In the genomic region with DNA sequence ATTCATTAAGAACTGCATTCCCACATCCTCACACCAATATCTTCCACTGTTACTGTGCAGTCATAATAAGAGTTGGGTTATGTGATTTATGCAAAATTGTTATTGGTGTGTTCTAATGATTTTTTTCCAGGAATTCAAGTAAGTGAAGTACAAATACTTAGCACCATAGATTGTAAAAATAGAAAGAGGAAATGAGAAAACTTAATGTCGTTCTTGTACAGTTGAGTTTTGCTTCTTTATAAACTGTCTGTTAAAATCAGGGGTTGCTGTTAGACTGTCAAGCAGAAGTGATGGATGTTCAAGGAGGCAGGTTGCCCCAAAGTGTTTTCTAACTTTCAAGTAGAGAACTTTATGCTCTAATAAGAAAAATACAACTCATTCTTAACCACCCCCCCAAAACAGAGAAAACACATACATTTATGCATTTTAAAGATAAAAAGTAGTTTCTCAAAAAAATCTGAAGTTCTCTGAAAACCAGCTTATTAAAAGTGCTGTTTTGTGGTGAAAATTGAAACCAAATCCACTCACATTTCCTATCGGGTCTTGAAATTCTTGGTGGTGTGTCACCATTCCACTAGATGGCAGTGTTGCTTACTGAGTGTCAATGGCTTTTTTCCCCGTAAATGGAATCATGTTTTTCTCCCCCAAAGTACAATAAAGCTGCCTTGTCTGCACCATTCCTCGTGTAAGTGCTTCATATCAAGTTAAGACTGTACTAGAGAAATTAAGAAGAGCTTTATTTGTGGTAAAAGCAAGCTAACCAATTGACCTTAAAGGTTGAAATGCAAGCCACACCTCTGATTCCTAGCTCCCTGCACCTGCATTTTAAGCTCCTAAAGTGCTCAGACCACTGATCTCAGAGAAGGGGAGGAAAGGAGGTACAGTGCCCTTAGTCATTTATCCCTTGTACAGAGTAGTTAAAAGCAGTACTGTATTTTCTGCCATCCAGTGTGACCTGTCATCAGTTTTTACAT, we compare ENCODE assay signal across 8 cellular contexts. TPM values are rescaled to one million over a fixed set of nuclear protein-coding genes. Genes with fewer than 3 reads are reported as not detected.
A peak's percentile ranks its signal among the peaks of the same experiment; 100 is the strongest.
DNase-seq lines count a peak whose midpoint lies in the region; ATAC-seq, FAIRE-seq and TF ChIP-seq lines count a peak whose summit lies in the region.

No MANE protein-coding gene starts in this region.

- no peaks in the 10 kb centered on the region for H3K9me2 ChIP-seq in OCI-LY1 (ENCODE audit: low read depth, low read length)

- no peaks in the 10 kb centered on the region for H4K20me1 ChIP-seq in OCI-LY1 (ENCODE audit: insufficient read depth, low read length)
- no peaks in the 10 kb centered on the region for H4K20me1 ChIP-seq in GM12878 (ENCODE audit: control insufficient read depth, insufficient read depth)
- no peaks in the 10 kb centered on the region for H4K20me1 ChIP-seq in keratinocyte (ENCODE audit: control insufficient read depth, extremely low read depth, insufficient read depth, low read length)

- H3K9me3 ChIP-seq in OCI-LY1 (ENCODE audit: low read length) (no peaks in the 10 kb centered on the region), GM12878 (replicated peaks; ENCODE audit: control insufficient read depth, insufficient read depth, low read length) (no peaks in the 10 kb centered on the region), keratinocyte (ENCODE audit: control insufficient read depth, low read depth, low read length) (no peaks in the 10 kb centered on the region), thyroid gland (no peaks in the 10 kb centered on the region)

- H3K4me2 ChIP-seq in OCI-LY1 (ENCODE audit: low read length) = no peak overlapping the region
- peak overlapping the region; percentile 71 for H3K4me2 ChIP-seq in GM12878 (ENCODE audit: control insufficient read depth, insufficient read depth)
- H3K4me2 ChIP-seq in keratinocyte (ENCODE audit: control insufficient read depth, extremely low read depth, insufficient read depth, low read depth, low read length) = no peak overlapping the region

- SMC1A ChIA-PET in GM12878 (lab: Charles Lee; ENCODE audit: uncharacterized antibody, unreplicated experiment) = interaction anchor here (0.7 to 5.2 kb wide), 26 partner anchors 8 to 503 kb away, joined by 3 to 142 read pairs (median 4); no protein-coding TSS in a partner anchor

- H3K4me1 ChIP-seq in OCI-LY1 (ENCODE audit: insufficient read depth, low read length, severe bottlenecking) (peaks cover 39% of the 10 kb centered on the region), GM12878 (ENCODE audit: control insufficient read depth, insufficient read depth, low read length) (peaks cover 29% of the 10 kb centered on the region), keratinocyte (ENCODE audit: control insufficient read depth, extremely low read depth, insufficient read depth, low read length) (peaks cover 19% of the 10 kb centered on the region), thyroid gland (no peaks in the 10 kb centered on the region)

- TF ChIP-seq RAD21 in GM12878 (IDR thresholded peaks at IDR 0.05; ENCODE audit: insufficient read depth, low read depth, low read length) = peak; percentile 83

- peak; percentile 53 for ATAC-seq in activated CD8-positive, alpha-beta memory T cell treated with anti-CD3 and anti-CD28 coated beads, Interleukin-2, amount 10 ng/mL, durations not matched to agents 7 days and 5 days
- ATAC-seq in HG02840 (IDR thresholded peaks at IDR 0.05; ENCODE audit: low FRiP score, unreplicated experiment) (peak; percentile 53), GM12878 (peak; percentile 84), GM21423 (IDR thresholded peaks at IDR 0.05; ENCODE audit: unreplicated experiment) (no peak)

- intact Hi-C loops in GM12878 (cut with micrococcal nuclease; ENCODE audit: unreplicated experiment) = loop anchor here (1.0 to 5.0 kb wide), 2 partner anchors 51 to 145 kb away; no protein-coding TSS in a partner anchor
- intact Hi-C loops in thyroid gland (cut with DNase I) = loop anchor here (5.0 kb wide), 1 partner anchor 50 kb away; no protein-coding TSS in a partner anchor

- peak overlapping the region; percentile 63 for H3K27ac Mint-ChIP-seq in activated CD8-positive, alpha-beta memory T cell treated with anti-CD3 and anti-CD28 coated beads, Interleukin-2, amount 10 ng/mL, durations not matched to agents 7 days and 5 days

- RAD21 ChIA-PET in GM12878 (lab: Charles Lee; ENCODE audit: unreplicated experiment) = interaction anchor here (0.6 to 2.7 kb wide), 22 partner anchors 9 to 531 kb away, joined by 3 to 79 read pairs (median 4); no protein-coding TSS in a partner anchor

- POLR2A ChIA-PET in GM12878 (lab: Charles Lee) = interaction anchor here (1.0 to 1.3 kb wide), 3 partner anchors 8 to 51 kb away, joined by 3 to 5 read pairs (median 5); no protein-coding TSS in a partner anchor

- BruUV-seq in GM12878 (replicated peaks; lab: Mats Ljungman, UMichigan) = no TSS peak

- H3K27me3 ChIP-seq in OCI-LY1 (ENCODE audit: insufficient read depth, low read length) (no peaks in the 10 kb centered on the region), GM12878 (replicated peaks in 1 of 2; ENCODE audit: control insufficient read depth in 2 of 2, insufficient read depth in 2 of 2, low read length in 1 of 2) (no peaks in the 10 kb centered on the region), keratinocyte (ENCODE audit: control insufficient read depth, extremely low read depth, insufficient read depth, low read length) (no peaks in the 10 kb centered on the region), thyroid gland (no peaks in the 10 kb centered on the region)

- H3K4me3 Mint-ChIP-seq in activated CD8-positive, alpha-beta memory T cell treated with anti-CD3 and anti-CD28 coated beads, Interleukin-2, amount 10 ng/mL, durations not matched to agents 7 days and 5 days = no peak overlapping the region

- no peak overlapping the region for H2AFZ ChIP-seq in OCI-LY1 (ENCODE audit: low read length)
- H2AFZ ChIP-seq in GM12878 (ENCODE audit: control insufficient read depth, low read depth, low read length) = no peak overlapping the region; the same call in 1 of the 2 replicates
- no peak overlapping the region for H2AFZ ChIP-seq in keratinocyte (ENCODE audit: control insufficient read depth, low read length)

- H3K27ac ChIP-seq in OCI-LY1 (ENCODE audit: low read depth, low read length, poor library complexity, severe bottlenecking) (peak overlapping the region; percentile 60), GM12878 (ENCODE audit: control insufficient read depth, insufficient read depth) (peak overlapping the region; percentile 38), keratinocyte (ENCODE audit: control insufficient read depth, insufficient read depth, low read length) (no peak overlapping the region), thyroid gland (no peak overlapping the region)

- DNase-seq in activated CD8-positive, alpha-beta memory T cell treated with anti-CD3 and anti-CD28 coated beads, Interleukin-2, amount 10 ng/mL, durations not matched to agents 7 days and 5 days = peak; percentile 56
- DNase-seq in activated CD8-positive, alpha-beta memory T cell treated with anti-CD3 and anti-CD28 coated beads, Interleukin-2, amount 50 U/mL, for 48 hours = no peak
- DNase-seq in GM12878 (ENCODE audit: low read depth, low spot score) = peak; percentile 32
- peak; percentile 15 for DNase-seq in keratinocyte (ENCODE audit: low read depth, low spot score)
- DNase-seq in thyroid gland = peak; percentile 17 to 19

- in situ Hi-C loops in GM12878 (cut with MboI) = loop anchor here (10.0 kb wide), 1 partner anchor 48 kb away; no protein-coding TSS in a partner anchor

- peaks cover 10% of the 10 kb centered on the region for H3F3A ChIP-seq in OCI-LY1 (ENCODE audit: insufficient read depth, low read length)

- TF ChIP-seq CTCF in OCI-LY1 (IDR thresholded peaks at IDR 0.05; ENCODE audit: low read length) = peak; percentile 96
- TF ChIP-seq CTCF in GM12878 (IDR thresholded peaks at IDR 0.05 in 2 of 3, conservative IDR thresholded peaks at IDR 0.05 in 1 of 3; ENCODE audit: control insufficient read depth in 2 of 3, extremely low read depth in 1 of 3, insufficient read depth in 1 of 3, low read depth in 3 of 3, low read length in 3 of 3) = peak; percentile 67 to 81 (median 79)
- peak; percentile 71 to 76 (median 74) for TF ChIP-seq CTCF in keratinocyte (optimal IDR thresholded peaks at IDR 0.05 in 1 of 3, IDR thresholded peaks at IDR 0.05 in 1 of 3, conservative IDR thresholded peaks at IDR 0.05 in 1 of 3; ENCODE audit: extremely low read depth in 1 of 3, insufficient read depth in 2 of 3, low read length in 3 of 3)
- TF ChIP-seq CTCF in thyroid gland (IDR thresholded peaks at IDR 0.05) = peak; percentile 46 to 86 (median 74)

- CTCF ChIA-PET in activated CD8-positive, alpha-beta memory T cell treated with anti-CD3 and anti-CD28 coated beads, Interleukin-2, amount 10 ng/mL, durations not matched to agents 7 days and 5 days (lab: Charles Lee) = interaction anchor here (0.7 to 3.4 kb wide), 33 partner anchors 11 to 532 kb away, joined by 3 to 76 read pairs (median 4); a partner anchor contains a TSS
- CTCF ChIA-PET in GM12878 (lab: Yijun Ruan, JAX) = interaction anchor here (0.5 to 6.2 kb wide), 38 partner anchors 10 to 1416 kb away, joined by 3 to 176 read pairs (median 6); a partner anchor contains a TSS

- 0% methylated on average over 4 of the region's 4 CpGs for WGBS in GM12878 (ENCODE audit: insufficient coverage, insufficient replicate concordance, low lambda C conversion rate, missing lambda C conversion rate)
- 16 to 17% methylated on average over 4 of the region's 4 CpGs for WGBS in thyroid gland, 2 donors

- H3K9ac ChIP-seq in OCI-LY1 (ENCODE audit: low read length) (no peak overlapping the region), GM12878 (ENCODE audit: control insufficient read depth, insufficient read depth, low read length) (no peak overlapping the region), keratinocyte (ENCODE audit: control insufficient read depth, extremely low read depth, insufficient read depth, low read length) (no peak overlapping the region)

- dilution Hi-C loops in keratinocyte (cut with MboI; ENCODE audit: extremely low pct_ligation_motif_present, low sequenced_read_pairs) = no loop called here

- FAIRE-seq in GM12878 (lab: Jason Lieb, UNC) (peak; percentile 82), keratinocyte (lab: Jason Lieb, UNC) (peak; percentile 61)

- no peaks in the 10 kb centered on the region for H3K9me1 ChIP-seq in keratinocyte (ENCODE audit: control insufficient read depth, extremely low read depth, insufficient read depth, low read length)

- H3K79me2 ChIP-seq in OCI-LY1 (ENCODE audit: insufficient read depth, low read length) (no peaks in the 10 kb centered on the region), GM12878 (ENCODE audit: control insufficient read depth, insufficient read depth, low read length) (no peaks in the 10 kb centered on the region), keratinocyte (ENCODE audit: control insufficient read depth, insufficient read depth, low read length) (peaks cover 3% of the 10 kb centered on the region)

- H3K36me3 Mint-ChIP-seq in activated CD8-positive, alpha-beta memory T cell treated with anti-CD3 and anti-CD28 coated beads, Interleukin-2, amount 10 ng/mL, durations not matched to agents 7 days and 5 days = peaks cover 3% of the 10 kb centered on the region

- TF ChIP-seq POLR2A in GM12878 (IDR thresholded peaks at IDR 0.05; ENCODE audit: low read depth, low read length) (no peak), thyroid gland (IDR thresholded peaks at IDR 0.05) (no peak)

- H3K4me3 ChIP-seq in OCI-LY1 (ENCODE audit: low read depth, low read length, poor library complexity, severe bottlenecking) = no peak overlapping the region
- H3K4me3 ChIP-seq in GM12878 = peak overlapping the region; percentile 9; the same call in 1 of the 2 replicates
- no peak overlapping the region for H3K4me3 ChIP-seq in keratinocyte (ENCODE audit: control insufficient read depth in 2 of 3, extremely low read depth in 1 of 3, insufficient read depth in 2 of 3, low read depth in 1 of 3, low read length in 3 of 3)
- no peak overlapping the region for H3K4me3 ChIP-seq in thyroid gland (replicated peaks in 1 of 3)

- H3K36me3 ChIP-seq in OCI-LY1 (ENCODE audit: insufficient read depth, low read length) (peaks cover 21% of the 10 kb centered on the region; the same call in 1 of the 2 replicates), GM12878 (ENCODE audit: control insufficient read depth in 2 of 2, insufficient read depth in 2 of 2, low read length in 1 of 2) (peaks cover 0 to 3% of the 10 kb centered on the region in 2 experiments; a peak in 2 of 4 replicates), keratinocyte (ENCODE audit: control insufficient read depth in 2 of 2, extremely low read depth in 1 of 2, insufficient read depth in 2 of 2, low read length in 2 of 2) (peaks cover 2 to 4% of the 10 kb centered on the region in 2 experiments), thyroid gland (no peaks in the 10 kb centered on the region)

- H3K27me3 Mint-ChIP-seq in activated CD8-positive, alpha-beta memory T cell treated with anti-CD3 and anti-CD28 coated beads, Interleukin-2, amount 10 ng/mL, durations not matched to agents 7 days and 5 days = no peaks in the 10 kb centered on the region

- H3K4me1 Mint-ChIP-seq in activated CD8-positive, alpha-beta memory T cell treated with anti-CD3 and anti-CD28 coated beads, Interleukin-2, amount 10 ng/mL, durations not matched to agents 7 days and 5 days = peaks cover 37% of the 10 kb centered on the region

- no peaks in the 10 kb centered on the region for H3K9me3 Mint-ChIP-seq in activated CD8-positive, alpha-beta memory T cell treated with anti-CD3 and anti-CD28 coated beads, Interleukin-2, amount 10 ng/mL, durations not matched to agents 7 days and 5 days (ENCODE audit: low read depth)

- peak; percentile 61 to 74; a peak in 3 of 4 replicates for TF ChIP-seq EP300 in GM12878 (IDR thresholded peaks at IDR 0.05; ENCODE audit: borderline replicate concordance in 1 of 2, control insufficient read depth in 1 of 2, low read depth in 2 of 2, low read length in 2 of 2)

RNA-seq across cellular contexts. Expression of a gene that starts 4.7 kb away (rescaled TPM):
- under 1 TPM in 1 of 2 experiments, not detected in 1; 0.09 TPM for total RNA-seq in activated CD8-positive, alpha-beta memory T cell treated with anti-CD3 and anti-CD28 coated beads, Interleukin-2, amount 10 ng/mL, durations not matched to agents 7 days and 5 days
- total RNA-seq in GM12878 (2013; cell fraction: nucleolus; rRNA removed) = 0.27 and 0.33 TPM in 2 replicates
- 0.34 and 0.60 TPM in 2 replicates for total RNA-seq in GM12878 (2014; rRNA removed)
- total RNA-seq in GM12878 (2014; rRNA removed; fragmentation: Illumina TruSeq; extraction: Trizol) = 1.2 TPM in 2 replicates
- total RNA-seq in GM12878 (2021) = 0.85 and 1.2 TPM in 2 replicates
- 0.28 TPM for polyA plus RNA-seq in GM12878 (2011; ENCODE audit: low read depth)
- 0.52 and 0.91 TPM in 2 replicates for polyA plus RNA-seq in GM12878 (2011; rRNA removed)
- 0.19 and 0.23 TPM in 2 replicates for polyA plus RNA-seq in GM12878 (2011; cell fraction: cytosol; rRNA removed)
- polyA plus RNA-seq in GM12878 (2011; cell fraction: nucleus; rRNA removed) = 0.23 and 0.24 TPM in 2 replicates
- polyA plus RNA-seq in GM12878 (2012) = 0.14 and 0.27 TPM in 2 replicates
- 0.98 and 1.4 TPM in 2 replicates for polyA plus RNA-seq in GM12878 (2014; fragmentation: Illumina TruSeq; extraction: Trizol)
- under 1 TPM; 0.32 to 0.37 TPM for polyA plus RNA-seq in GM12878 (2014; fragmentation: Nextera tagmentation; extraction: Ambion mirVana)
- 0.20 and 0.60 TPM in 2 replicates for polyA plus RNA-seq in GM12878 (2014; rRNA removed)
- 1 to 10 TPM in 1 of 2 experiments, under 1 TPM in 1; 0.83 to 1.0 TPM for polyA plus RNA-seq in GM12878 (2016; fragmentation: Nextera tagmentation; extraction: Ambion mirVana)
- polyA minus RNA-seq in GM12878 (2011; rRNA and poly(A)+ RNA removed) = 0.21 and 0.59 TPM in 2 replicates
- polyA minus RNA-seq in GM12878 (2011; cell fraction: cytosol; rRNA and poly(A)+ RNA removed) = 0.52 and 0.80 TPM in 2 replicates
- polyA minus RNA-seq in GM12878 (2011; cell fraction: nucleus; rRNA and poly(A)+ RNA removed) = 0.36 and 0.96 TPM in 2 replicates
- polyA plus RNA-seq in keratinocyte = not detected in 3 replicates
- polyA plus RNA-seq in keratinocyte (2011; ENCODE audit: low read depth) = not detected
- not detected in 2 replicates for polyA plus RNA-seq in keratinocyte (2011; cell fraction: cytosol; rRNA removed)
- not detected in 2 replicates for polyA plus RNA-seq in keratinocyte (2011; cell fraction: nucleus; rRNA removed)
- 0.06 and 0.93 TPM in 2 replicates for polyA plus RNA-seq in keratinocyte (2012; ENCODE audit: low replicate concordance)
- not detected in 3 replicates for polyA minus RNA-seq in keratinocyte
- polyA minus RNA-seq in keratinocyte (2011; cell fraction: cytosol; rRNA and poly(A)+ RNA removed) = not detected
- polyA minus RNA-seq in keratinocyte (2011; cell fraction: nucleus; rRNA and poly(A)+ RNA removed) = not detected in 2 replicates
- total RNA-seq in thyroid gland = 1 to 10 TPM in 2 of 4 donors, under 1 TPM in 2; 0.56 to 1.4 (median 1.1) TPM

RNA-seq across cellular contexts. Expression of a gene that starts 6.7 kb away (rescaled TPM):
- under 1 TPM; 0.09 to 0.38 TPM for total RNA-seq in activated CD8-positive, alpha-beta memory T cell treated with anti-CD3 and anti-CD28 coated beads, Interleukin-2, amount 10 ng/mL, durations not matched to agents 7 days and 5 days
- 3.9 and 4.4 TPM in 2 replicates for total RNA-seq in GM12878 (2013; cell fraction: nucleolus; rRNA removed)
- 0.73 and 1.3 TPM in 2 replicates for total RNA-seq in GM12878 (2014; rRNA removed)
- total RNA-seq in GM12878 (2014; rRNA removed; fragmentation: Illumina TruSeq; extraction: Trizol) = 0.72 and 0.78 TPM in 2 replicates
- total RNA-seq in GM12878 (2021) = 0.51 and 0.82 TPM in 2 replicates
- not detected for polyA plus RNA-seq in GM12878 (2011; ENCODE audit: low read depth)
- 0.76 and 1.5 TPM in 2 replicates for polyA plus RNA-seq in GM12878 (2011; rRNA removed)
- polyA plus RNA-seq in GM12878 (2011; cell fraction: cytosol; rRNA removed) = 1.3 TPM in 2 replicates
- polyA plus RNA-seq in GM12878 (2011; cell fraction: nucleus; rRNA removed) = 1.6 and 1.8 TPM in 2 replicates
- 0.09 and 0.13 TPM in 2 replicates for polyA plus RNA-seq in GM12878 (2012)
- polyA plus RNA-seq in GM12878 (2014; fragmentation: Illumina TruSeq; extraction: Trizol) = 0.63 and 0.71 TPM in 2 replicates
- polyA plus RNA-seq in GM12878 (2014; fragmentation: Nextera tagmentation; extraction: Ambion mirVana) = under 1 TPM; 0.42 to 0.60 TPM
- polyA plus RNA-seq in GM12878 (2014; rRNA removed) = 0.58 and 0.73 TPM in 2 replicates
- under 1 TPM; 0.33 to 0.34 TPM for polyA plus RNA-seq in GM12878 (2016; fragmentation: Nextera tagmentation; extraction: Ambion mirVana)
- polyA minus RNA-seq in GM12878 (2011; rRNA and poly(A)+ RNA removed) = 0.95 and 1.0 TPM in 2 replicates
- 0.40 TPM in 1 of 2 replicates, not detected in the other for polyA minus RNA-seq in GM12878 (2011; cell fraction: cytosol; rRNA and poly(A)+ RNA removed)
- 0.67 and 0.73 TPM in 2 replicates for polyA minus RNA-seq in GM12878 (2011; cell fraction: nucleus; rRNA and poly(A)+ RNA removed)
- polyA plus RNA-seq in keratinocyte = 0.04 TPM in 1 of 3 replicates, not detected in the others
- polyA plus RNA-seq in keratinocyte (2011; ENCODE audit: low read depth) = not detected
- 0.03 TPM in 1 of 2 replicates, not detected in the other for polyA plus RNA-seq in keratinocyte (2011; cell fraction: cytosol; rRNA removed)
- polyA plus RNA-seq in keratinocyte (2011; cell fraction: nucleus; rRNA removed) = 0.14 and 0.15 TPM in 2 replicates
- polyA plus RNA-seq in keratinocyte (2012; ENCODE audit: low replicate concordance) = 0.08 TPM in 1 of 2 replicates, not detected in the other
- 0.16 to 0.26 TPM in 2 of 3 replicates, not detected in the other for polyA minus RNA-seq in keratinocyte
- polyA minus RNA-seq in keratinocyte (2011; cell fraction: cytosol; rRNA and poly(A)+ RNA removed) = not detected
- polyA minus RNA-seq in keratinocyte (2011; cell fraction: nucleus; rRNA and poly(A)+ RNA removed) = 0.32 and 1.0 TPM in 2 replicates
- total RNA-seq in thyroid gland = under 1 TPM in 2 of 4 donors, not detected in 2; 0.13 to 0.40 TPM

RNA-seq across cellular contexts. Expression of a gene that starts 57.7 kb away (rescaled TPM):
- total RNA-seq in activated CD8-positive, alpha-beta memory T cell treated with anti-CD3 and anti-CD28 coated beads, Interleukin-2, amount 10 ng/mL, durations not matched to agents 7 days and 5 days = 10 to 100 TPM; 86.6 to 93.4 TPM
- total RNA-seq in GM12878 (2013; cell fraction: nucleolus; rRNA removed) = 62.2 and 71.7 TPM in 2 replicates
- 119 TPM in 2 replicates for total RNA-seq in GM12878 (2014; rRNA removed)
- total RNA-seq in GM12878 (2014; rRNA removed; fragmentation: Illumina TruSeq; extraction: Trizol) = 92.0 and 101 TPM in 2 replicates
- 90.0 and 98.5 TPM in 2 replicates for total RNA-seq in GM12878 (2021)
- polyA plus RNA-seq in GM12878 (2011; ENCODE audit: low read depth) = 26.1 TPM
- 115 and 196 TPM in 2 replicates for polyA plus RNA-seq in GM12878 (2011; rRNA removed)
- 46.5 and 46.6 TPM in 2 replicates for polyA plus RNA-seq in GM12878 (2011; cell fraction: cytosol; rRNA removed)
- polyA plus RNA-seq in GM12878 (2011; cell fraction: nucleus; rRNA removed) = 23.6 and 27.4 TPM in 2 replicates
- polyA plus RNA-seq in GM12878 (2012) = 48.7 and 50.0 TPM in 2 replicates
- 106 and 149 TPM in 2 replicates for polyA plus RNA-seq in GM12878 (2014; fragmentation: Illumina TruSeq; extraction: Trizol)
- polyA plus RNA-seq in GM12878 (2014; fragmentation: Nextera tagmentation; extraction: Ambion mirVana) = 10 to 100 TPM; 19.4 to 40.0 TPM
- 89.7 and 101 TPM in 2 replicates for polyA plus RNA-seq in GM12878 (2014; rRNA removed)
- polyA plus RNA-seq in GM12878 (2016; fragmentation: Nextera tagmentation; extraction: Ambion mirVana) = 100 to 1,000 TPM in 1 of 2 experiments, 10 to 100 TPM in 1; 95.4 to 103 TPM
- 34.8 and 37.0 TPM in 2 replicates for polyA minus RNA-seq in GM12878 (2011; rRNA and poly(A)+ RNA removed)
- 17.4 and 20.2 TPM in 2 replicates for polyA minus RNA-seq in GM12878 (2011; cell fraction: cytosol; rRNA and poly(A)+ RNA removed)
- 17.4 and 24.3 TPM in 2 replicates for polyA minus RNA-seq in GM12878 (2011; cell fraction: nucleus; rRNA and poly(A)+ RNA removed)
- polyA plus RNA-seq in keratinocyte = 67.8 to 108 TPM (median 68.7 TPM) in 3 replicates
- polyA plus RNA-seq in keratinocyte (2011; ENCODE audit: low read depth) = 23.1 TPM
- polyA plus RNA-seq in keratinocyte (2011; cell fraction: cytosol; rRNA removed) = 54.7 and 122 TPM in 2 replicates
- polyA plus RNA-seq in keratinocyte (2011; cell fraction: nucleus; rRNA removed) = 23.4 and 26.9 TPM in 2 replicates
- 61.4 and 75.1 TPM in 2 replicates for polyA plus RNA-seq in keratinocyte (2012; ENCODE audit: low replicate concordance)
- polyA minus RNA-seq in keratinocyte = 14.2 to 46.8 TPM (median 30.3 TPM) in 3 replicates
- 61.8 TPM for polyA minus RNA-seq in keratinocyte (2011; cell fraction: cytosol; rRNA and poly(A)+ RNA removed)
- 10.6 and 23.6 TPM in 2 replicates for polyA minus RNA-seq in keratinocyte (2011; cell fraction: nucleus; rRNA and poly(A)+ RNA removed)
- 100 to 1,000 TPM; 139 to 196 (median 181) TPM for total RNA-seq in thyroid gland

Comparison
In these comparisons a context has a peak if more than half of its experiments do, and no peak if none do; other contexts are left out.
1. H3K27ac ChIP-seq: peak in OCI-LY1 (single experiment) and GM12878 (single experiment); none in keratinocyte (single experiment) and thyroid gland (0 of 3).
2. Peak in every context shown above with its lines, with median percentiles within 50 percentile points of each other: CTCF ChIP-seq.